In genomic region chr3:117998071-117998470, GRCh38 we compare ENCODE assay signal across 9 cellular contexts.
A peak's percentile ranks its signal among the peaks of the same experiment; 100 is the strongest.
DNase-seq lines count a peak whose midpoint lies in the region; ATAC-seq lines count a peak whose summit lies in the region.
"Had no signal": no experiment of that assay in that cellular context is flagged by ENCODE, and none has a peak within 500 bp of the region (broad histone marks: within the 10 kb centered on the region; RNA-seq: fewer than 3 reads in every experiment).

No MANE protein-coding gene starts in this region.

- no peaks in the 10 kb centered on the region for H3K36me3 Mint-ChIP-seq in immature natural killer cell
- H3K36me3 Mint-ChIP-seq: stimulated activated naive B cell treated with anti-CD40 and anti-IgM and Interleukin-4, amounts not matched to agents 10 μg/mL and 1 μg/mL and 100 μg/mL, for 72 hours had no signal

- no peak overlapping the region for H3K4me3 Mint-ChIP-seq in immature natural killer cell
- H3K4me3 Mint-ChIP-seq: activated T-helper 1 cell treated with anti-CD3 and anti-CD28 coated beads, Interleukin-12 subunit alpha, Interleukin-12 subunit beta, Interleukin-2, Interleukin-4 antibody, amounts not matched to agents 30 ng/mL and 10 ng/mL and 1 ng/mL, durations not matched to agents 14 hours and 24 hours and 36 hours; stimulated activated naive B cell treated with anti-CD40 and anti-IgM and Interleukin-4, amounts not matched to agents 10 μg/mL and 1 μg/mL and 100 μg/mL, for 72 hours had no signal

- DNase-seq in AG08396 (ENCODE audit: low spot score) (peak; percentile 30), NCI-H524 (lab: John Stamatoyannopoulos, UW) (peak; percentile 12 to 65), fibroblast of peridontal ligament (ENCODE audit: extremely low read depth) (peak; percentile 58), cerebellar nuclear complex (lab: John Stamatoyannopoulos, UW) (no peak), immature natural killer cell (no peak), NCI-H345 (lab: John Stamatoyannopoulos, UW) (no peak)

- H3K4me1 Mint-ChIP-seq in immature natural killer cell, result no peaks in the 10 kb centered on the region
- H3K4me1 Mint-ChIP-seq: stimulated activated naive B cell treated with anti-CD40 and anti-IgM and Interleukin-4, amounts not matched to agents 10 μg/mL and 1 μg/mL and 100 μg/mL, for 72 hours had no signal

- H3K9me3 Mint-ChIP-seq in immature natural killer cell, result peaks cover 0 to 22% (median 5%) of the 10 kb centered on the region in 6 donors
- H3K9me3 Mint-ChIP-seq: activated T-helper 1 cell treated with anti-CD3 and anti-CD28 coated beads, Interleukin-12 subunit alpha, Interleukin-12 subunit beta, Interleukin-2, Interleukin-4 antibody, amounts not matched to agents 30 ng/mL and 10 ng/mL and 1 ng/mL, durations not matched to agents 14 hours and 24 hours and 36 hours; stimulated activated naive B cell treated with anti-CD40 and anti-IgM and Interleukin-4, amounts not matched to agents 10 μg/mL and 1 μg/mL and 100 μg/mL, for 72 hours had no signal

- H3K27me3 Mint-ChIP-seq in immature natural killer cell (ENCODE audit: low read depth in 3 of 3), result no peaks in the 10 kb centered on the region

- peak; percentile 5 for ATAC-seq in GM18868 (IDR thresholded peaks at IDR 0.05; ENCODE audit: unreplicated experiment)

- no peak overlapping the region for H3K27ac Mint-ChIP-seq in immature natural killer cell
- H3K27ac Mint-ChIP-seq: activated T-helper 1 cell treated with anti-CD3 and anti-CD28 coated beads, Interleukin-12 subunit alpha, Interleukin-12 subunit beta, Interleukin-2, Interleukin-4 antibody, amounts not matched to agents 30 ng/mL and 10 ng/mL and 1 ng/mL, durations not matched to agents 14 hours and 24 hours and 36 hours; stimulated activated naive B cell treated with anti-CD40 and anti-IgM and Interleukin-4, amounts not matched to agents 10 μg/mL and 1 μg/mL and 100 μg/mL, for 72 hours had no signal

Comparison
In these comparisons a context has a peak if more than half of its experiments do, and no peak if none do; other contexts are left out.
1. DNase-seq: peak in AG08396 (single experiment), NCI-H524 (2 of 2) and fibroblast of peridontal ligament (single experiment); none in cerebellar nuclear complex (0 of 2), immature natural killer cell (0 of 3) and NCI-H345 (single experiment).